ENCODE assay signal across 9 cellular contexts in genomic region chr1:9724706-9725476, GRCh38.
A peak's percentile ranks its signal among the peaks of the same experiment; 100 is the strongest.
DNase-seq lines count a peak whose midpoint lies in the region; ATAC-seq, FAIRE-seq and TF ChIP-seq lines count a peak whose summit lies in the region.
"Had no signal": no experiment of that assay in that cellular context is flagged by ENCODE, and none has a peak within 500 bp of the region (broad histone marks: within the 10 kb centered on the region; RNA-seq: fewer than 3 reads in every experiment).

No MANE protein-coding gene starts in this region.

- no peaks in the 10 kb centered on the region for H3K9me3 ChIP-seq in SK-N-SH
- no peaks in the 10 kb centered on the region for H3K9me3 ChIP-seq in small intestine (ENCODE audit: control insufficient read depth, low read depth)

- DNase-seq in NCI-H1092 treated with DMSO at 0.1 percent for 48 hours (lab: John Stamatoyannopoulos, UW): peak; percentile 43
- no peak for DNase-seq in NCI-H1092 (lab: John Stamatoyannopoulos, UW)
- DNase-seq in HuH-7.5 (ENCODE audit: low spot score): peak; percentile 92
- peak; percentile 88 for DNase-seq in SK-N-SH
- DNase-seq in activated naive CD4-positive, alpha-beta T cell treated with Interleukin-2 at 50 U/mL for 16 hours: peak; percentile 76
- DNase-seq in head of caudate nucleus: peak in 38 of 42 donors; percentile 16 to 77 (median 50)
- peak; percentile 64 for DNase-seq in small intestine

- no peaks in the 10 kb centered on the region; a peak in 1 of 4 replicates for H3K4me1 ChIP-seq in SK-N-SH (ENCODE audit: control insufficient read depth in 1 of 2, insufficient read depth in 2 of 2, low read depth in 1 of 2, low read length in 1 of 2)
- H3K4me1 ChIP-seq in small intestine (ENCODE audit: control insufficient read depth in 2 of 2, insufficient read depth in 1 of 2, low read depth in 1 of 2, low read length in 1 of 2): no peaks in the 10 kb centered on the region

- H3K27me3 ChIP-seq in SK-N-SH (ENCODE audit: insufficient read depth) (no peaks in the 10 kb centered on the region), small intestine (ENCODE audit: control insufficient read depth in 2 of 2, insufficient read depth in 2 of 2, low read length in 2 of 2) (no peaks in the 10 kb centered on the region)
- H3K27me3 ChIP-seq: BLaER1 treated with 17β-estradiol and CSF1 and Interleukin-3, amounts not matched to agents 10 nM and 100 nM had no signal

- no peaks in the 10 kb centered on the region for H3F3A ChIP-seq in SK-N-SH (replicated peaks; ENCODE audit: insufficient read depth)

- intact Hi-C loops in head of caudate nucleus (cut with DNase I): loop anchor here (5.0 kb wide), 1 partner anchor 142 kb away; no protein-coding TSS in a partner anchor

- peaks cover 6 to 24% of the 10 kb centered on the region in 2 experiments for H3K36me3 ChIP-seq in SK-N-SH (replicated peaks in 1 of 2; ENCODE audit: control insufficient read depth in 1 of 2, insufficient read depth in 2 of 2, low read length in 1 of 2)
- H3K36me3 ChIP-seq in small intestine (ENCODE audit: control insufficient read depth in 2 of 2, insufficient read depth in 2 of 2, low read length in 2 of 2): peaks cover 7 to 8% of the 10 kb centered on the region in 2 donors

- H3K4me3 ChIP-seq in SK-N-SH (ENCODE audit: low read depth in 2 of 2, low read length in 1 of 2): no peak overlapping the region; a peak in 1 of 4 replicates
- H3K4me3 ChIP-seq in small intestine (ENCODE audit: low read depth in 1 of 2, low read length in 2 of 2): no peak overlapping the region
- H3K4me3 ChIP-seq: BLaER1 treated with 17β-estradiol and CSF1 and Interleukin-3, amounts not matched to agents 10 nM and 100 nM had no signal

- no peaks in the 10 kb centered on the region for H3K9me2 ChIP-seq in SK-N-SH

- H3K79me2 ChIP-seq in SK-N-SH (ENCODE audit: insufficient read depth): no peaks in the 10 kb centered on the region

- no peak overlapping the region for H3K4me2 ChIP-seq in SK-N-SH

- POLR2A ChIA-PET in SK-N-SH (lab: Yijun Ruan, JAX): interaction anchor here (0.6 kb wide), 1 partner anchor 63 kb away, joined by 3 read pairs; no protein-coding TSS in a partner anchor

- TF ChIP-seq RAD21 in SK-N-SH (IDR thresholded peaks at IDR 0.05; ENCODE audit: low read length): peak; percentile 56

- peak; percentile 76 for TF ChIP-seq CTCF in SK-N-SH (IDR thresholded peaks at IDR 0.05)

- FAIRE-seq in small intestine (lab: Jason Lieb, UNC): no peak

- no peak overlapping the region for H3K9ac ChIP-seq in SK-N-SH

- WGBS in SK-N-SH (ENCODE audit: low lambda C conversion rate): 92% methylated on average over 15 of the region's 24 CpGs
- WGBS in small intestine, 3 donors: 56 to 69% (median 58%) methylated on average over 23 to 24 of the region's 24 CpGs

- no peak for ATAC-seq in HG03520 (IDR thresholded peaks at IDR 0.05; ENCODE audit: unreplicated experiment)

- H2AFZ ChIP-seq in SK-N-SH (ENCODE audit: low read depth): no peak overlapping the region

- no peak overlapping the region for H3K27ac ChIP-seq in SK-N-SH (ENCODE audit: low read depth in 2 of 2, low read length in 1 of 2)
- H3K27ac ChIP-seq in small intestine (ENCODE audit: low read depth in 1 of 2, low read length in 1 of 2): no peak overlapping the region
- H3K27ac ChIP-seq: BLaER1 treated with 17β-estradiol and CSF1 and Interleukin-3, amounts not matched to agents 10 nM and 100 nM had no signal

- H4K20me1 ChIP-seq in SK-N-SH (ENCODE audit: insufficient read depth): no peaks in the 10 kb centered on the region

- TF ChIP-seq EP300 in SK-N-SH (IDR thresholded peaks at IDR 0.05; ENCODE audit: borderline replicate concordance in 1 of 2, low read depth in 1 of 2, low read length in 1 of 2): no peak

- CTCF ChIA-PET in SK-N-SH (lab: Yijun Ruan, JAX): interaction anchor here (0.6 to 3.0 kb wide), 19 partner anchors 9 to 458 kb away, joined by 3 to 9 read pairs (median 3); no protein-coding TSS in a partner anchor

TF ChIP-seq in SK-N-SH, 30 proteins besides CTCF, POLR2A, EP300 and RAD21:
- no peak for TF ChIP-seq POLR2AphosphoS5 (IDR thresholded peaks at IDR 0.05; ENCODE audit: low read depth, low read length)
- TF ChIP-seq SMC3 (IDR thresholded peaks at IDR 0.05; ENCODE audit: low read depth, low read length): peak; percentile 49
TF ChIP-seq in SK-N-SH: peak in this region for 1.
